In the genomic region with DNA sequence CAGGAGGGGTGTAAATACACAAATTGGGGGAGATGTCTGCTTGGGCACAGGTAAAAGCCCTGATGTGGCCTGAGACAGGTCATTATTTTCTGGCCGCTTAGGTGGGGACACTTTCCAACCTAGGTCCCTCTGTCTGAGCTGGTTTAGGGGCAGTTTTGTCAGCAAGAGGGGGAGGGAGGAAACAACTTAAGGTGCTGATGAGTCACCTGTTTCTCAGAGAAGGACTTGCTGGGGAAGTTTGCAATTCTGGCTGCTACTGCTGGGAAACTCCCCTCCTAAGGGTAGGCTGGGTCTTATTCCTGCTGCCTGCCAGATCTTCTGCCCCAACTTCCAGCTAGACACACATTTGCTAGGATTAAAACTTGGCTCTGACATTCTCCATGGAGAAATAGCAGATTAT, we compare ENCODE assay signal across 8 cellular contexts. TPM values are rescaled to one million over a fixed set of nuclear protein-coding genes. Genes with fewer than 3 reads are reported as not detected.
DNase-seq lines count a peak whose midpoint lies in the region; FAIRE-seq and TF ChIP-seq lines count a peak whose summit lies in the region.

No MANE protein-coding gene starts in this region.

- H3K9me2 ChIP-seq in GM23248 (ENCODE audit: insufficient read depth), result no peaks in the 10 kb centered on the region

- in situ Hi-C loops in GM23248 (cut with MboI) (no loop called here), KBM-7 (cut with MboI; ENCODE audit: low pct_unique_long_range_greater_than_20kb, low sequenced_read_pairs) (no loop called here)

- H3K36me3 ChIP-seq in GM23248 (ENCODE audit: low read depth), result no peaks in the 10 kb centered on the region
- H3K36me3 ChIP-seq in keratinocyte (ENCODE audit: control insufficient read depth in 2 of 2, extremely low read depth in 1 of 2, insufficient read depth in 2 of 2, low read length in 2 of 2), result no peaks in the 10 kb centered on the region

- FAIRE-seq in GM12891 (lab: Jason Lieb, UNC), result peak; percentile 82
- peak; percentile 92 for FAIRE-seq in keratinocyte (lab: Jason Lieb, UNC)
- no peak for FAIRE-seq in GM19239 (lab: Jason Lieb, UNC)

- H4K20me1 ChIP-seq in GM23248 (ENCODE audit: insufficient read depth) (no peaks in the 10 kb centered on the region), keratinocyte (ENCODE audit: control insufficient read depth, extremely low read depth, insufficient read depth, low read length) (no peaks in the 10 kb centered on the region)

- H3K9me1 ChIP-seq in keratinocyte (ENCODE audit: control insufficient read depth, extremely low read depth, insufficient read depth, low read length), result no peaks in the 10 kb centered on the region

- dilution Hi-C loops in keratinocyte (cut with MboI; ENCODE audit: extremely low pct_ligation_motif_present, low sequenced_read_pairs), result no loop called here

- WGBS in GM23248 (ENCODE audit: low coverage in 1 of 2, low lambda C conversion rate in 2 of 2, missing lambda C conversion rate in 2 of 2), 2 experiments, result 89 to 95% methylated on average over 1 of the region's 1 CpG

- H3K27me3 ChIP-seq in GM23248 (replicated peaks; ENCODE audit: insufficient read depth) (0 out of 2 replicates have a peak, but pooled peaks cover 3% of the 10 kb centered on the region), keratinocyte (ENCODE audit: control insufficient read depth, extremely low read depth, insufficient read depth, low read length) (no peaks in the 10 kb centered on the region)

- no peaks in the 10 kb centered on the region for H3K79me2 ChIP-seq in GM23248 (ENCODE audit: insufficient read depth)
- no peaks in the 10 kb centered on the region for H3K79me2 ChIP-seq in keratinocyte (ENCODE audit: control insufficient read depth, insufficient read depth, low read length)

- TF ChIP-seq POLR2A in GM12891 (IDR thresholded peaks at IDR 0.05; ENCODE audit: low read depth, low read length), result no peak

- TF ChIP-seq CTCF in keratinocyte (optimal IDR thresholded peaks at IDR 0.05 in 1 of 3, IDR thresholded peaks at IDR 0.05 in 1 of 3, conservative IDR thresholded peaks at IDR 0.05 in 1 of 3; ENCODE audit: extremely low read depth in 1 of 3, insufficient read depth in 2 of 3, low read length in 3 of 3), result no peak

- DNase-seq in GM12891 (ENCODE audit: insufficient read length, low spot score) (peak; percentile 51), GM23248 (peak; percentile 66), SW480 (ENCODE audit: low spot score) (peak; percentile 44), keratinocyte (ENCODE audit: low read depth, low spot score) (no peak), NCI-H2107 (lab: John Stamatoyannopoulos, UW) (no peak), GM19239 (ENCODE audit: insufficient read length, low spot score) (no peak), KBM-7 (no peak), NCI-H1436 (lab: John Stamatoyannopoulos, UW) (no peak)

- H3K4me1 ChIP-seq in GM23248 (ENCODE audit: insufficient read depth) (no peaks in the 10 kb centered on the region), keratinocyte (ENCODE audit: control insufficient read depth, extremely low read depth, insufficient read depth, low read length) (peaks cover 35% of the 10 kb centered on the region)

- no peaks in the 10 kb centered on the region for H3K9me3 ChIP-seq in GM23248 (ENCODE audit: low read depth)
- H3K9me3 ChIP-seq in keratinocyte (ENCODE audit: control insufficient read depth, low read depth, low read length), result no peaks in the 10 kb centered on the region

- H3K9ac ChIP-seq in GM23248 (no peak overlapping the region), keratinocyte (ENCODE audit: control insufficient read depth, extremely low read depth, insufficient read depth, low read length) (peak overlapping the region; percentile 39)

- H2AFZ ChIP-seq in GM23248 (no peak overlapping the region), keratinocyte (ENCODE audit: control insufficient read depth, low read length) (no peak overlapping the region)

- H3K4me3 ChIP-seq in GM23248 (no peak overlapping the region), keratinocyte (ENCODE audit: control insufficient read depth in 2 of 3, extremely low read depth in 1 of 3, insufficient read depth in 2 of 3, low read depth in 1 of 3, low read length in 3 of 3) (no peak overlapping the region)

- H3K27ac ChIP-seq in GM23248 (no peak overlapping the region), keratinocyte (ENCODE audit: control insufficient read depth, insufficient read depth, low read length) (peak overlapping the region; percentile 68)

- H3F3A ChIP-seq in GM23248 (ENCODE audit: insufficient read depth), result no peaks in the 10 kb centered on the region

- H3K4me2 ChIP-seq in GM23248 (ENCODE audit: unreplicated experiment) (no peak overlapping the region), keratinocyte (ENCODE audit: control insufficient read depth, extremely low read depth, insufficient read depth, low read depth, low read length) (peak overlapping the region; percentile 34)

TF ChIP-seq in GM12891, 5 proteins besides CTCF, POLR2A, EP300 and RAD21:
- TF ChIP-seq POU2F2 (IDR thresholded peaks at IDR 0.05; ENCODE audit: low read depth, low read length), result no peak
- no peak for TF ChIP-seq TAF1 (IDR thresholded peaks at IDR 0.05; ENCODE audit: low read depth, low read length)
- no peak for TF ChIP-seq PAX5 (IDR thresholded peaks at IDR 0.05; ENCODE audit: insufficient read depth, low read length, severe bottlenecking)
- no peak for TF ChIP-seq POLR2AphosphoS5 (IDR thresholded peaks at IDR 0.05; ENCODE audit: low read depth, low read length)
- TF ChIP-seq SPI1 (IDR thresholded peaks at IDR 0.05; ENCODE audit: low read depth, low read length), result peak; percentile 42; the same call in 1 of the 2 replicates

RNA-seq across cellular contexts. Expression of gene RHOV, which starts 4.8 kb away (rescaled TPM):
- 14.7 TPM for polyA plus RNA-seq in GM12891 (2012; ENCODE audit: low read depth, missing spikeins)
- not detected in 2 replicates for total RNA-seq in GM23248 (2014; rRNA removed; shearing (Covaris generic))
- polyA plus RNA-seq in GM23248 (2016; fragmentation: Nextera tagmentation; extraction: Ambion mirVana) (not detected in 2 replicates), keratinocyte (1.2 to 12.1 TPM (median 7.1 TPM) in 3 replicates)
- 15.0 TPM for polyA plus RNA-seq in keratinocyte (2011; ENCODE audit: low read depth)
- polyA plus RNA-seq in keratinocyte (2011; cell fraction: cytosol; rRNA removed), result 3.3 and 7.6 TPM in 2 replicates
- polyA plus RNA-seq in keratinocyte (2011; cell fraction: nucleus; rRNA removed), result 28.3 and 31.0 TPM in 2 replicates
- 1.2 and 28.5 TPM in 2 replicates for polyA plus RNA-seq in keratinocyte (2012; ENCODE audit: low replicate concordance)
- 0.89 to 4.5 TPM (median 3.4 TPM) in 3 replicates for polyA minus RNA-seq in keratinocyte
- 5.8 TPM for polyA minus RNA-seq in keratinocyte (2011; cell fraction: cytosol; rRNA and poly(A)+ RNA removed)
- 12.0 and 15.2 TPM in 2 replicates for polyA minus RNA-seq in keratinocyte (2011; cell fraction: nucleus; rRNA and poly(A)+ RNA removed)

RNA-seq across cellular contexts. Expression of gene VPS18, which starts 15.5 kb away (rescaled TPM):
- polyA plus RNA-seq in GM12891 (2012; ENCODE audit: low read depth, missing spikeins), result 7.8 TPM
- 30.4 and 32.7 TPM in 2 replicates for total RNA-seq in GM23248 (2014; rRNA removed; shearing (Covaris generic))
- polyA plus RNA-seq in GM23248 (2016; fragmentation: Nextera tagmentation; extraction: Ambion mirVana) (15.8 and 16.4 TPM in 2 replicates), keratinocyte (11.6 to 21.1 TPM (median 18.2 TPM) in 3 replicates)
- polyA plus RNA-seq in keratinocyte (2011; ENCODE audit: low read depth), result 5.7 TPM
- 9.4 and 15.1 TPM in 2 replicates for polyA plus RNA-seq in keratinocyte (2011; cell fraction: cytosol; rRNA removed)
- polyA plus RNA-seq in keratinocyte (2011; cell fraction: nucleus; rRNA removed), result 29.3 and 35.6 TPM in 2 replicates
- polyA plus RNA-seq in keratinocyte (2012; ENCODE audit: low replicate concordance), result 14.4 and 20.6 TPM in 2 replicates
- polyA minus RNA-seq in keratinocyte, result 41.6 to 68.4 TPM (median 60.3 TPM) in 3 replicates
- 44.7 TPM for polyA minus RNA-seq in keratinocyte (2011; cell fraction: cytosol; rRNA and poly(A)+ RNA removed)
- 59.2 and 60.0 TPM in 2 replicates for polyA minus RNA-seq in keratinocyte (2011; cell fraction: nucleus; rRNA and poly(A)+ RNA removed)

RNA-seq across cellular contexts. Expression of gene SPINT1, which starts 34.9 kb away (rescaled TPM):
- polyA plus RNA-seq in GM12891 (2012; ENCODE audit: low read depth, missing spikeins), result 11.6 TPM
- total RNA-seq in GM23248 (2014; rRNA removed; shearing (Covaris generic)), result 7.8 TPM in 1 of 2 replicates, not detected in the other
- polyA plus RNA-seq in GM23248 (2016; fragmentation: Nextera tagmentation; extraction: Ambion mirVana) (0.19 and 0.24 TPM in 2 replicates), keratinocyte (30.1 to 146 TPM (median 40.9 TPM) in 3 replicates)
- 70.3 TPM for polyA plus RNA-seq in keratinocyte (2011; ENCODE audit: low read depth)
- polyA plus RNA-seq in keratinocyte (2011; cell fraction: cytosol; rRNA removed), result 50.7 and 75.2 TPM in 2 replicates
- 223 and 225 TPM in 2 replicates for polyA plus RNA-seq in keratinocyte (2011; cell fraction: nucleus; rRNA removed)
- polyA plus RNA-seq in keratinocyte (2012; ENCODE audit: low replicate concordance), result 112 and 163 TPM in 2 replicates
- polyA minus RNA-seq in keratinocyte, result 55.5 to 213 TPM (median 69.5 TPM) in 3 replicates
- 91.3 TPM for polyA minus RNA-seq in keratinocyte (2011; cell fraction: cytosol; rRNA and poly(A)+ RNA removed)
- 169 and 184 TPM in 2 replicates for polyA minus RNA-seq in keratinocyte (2011; cell fraction: nucleus; rRNA and poly(A)+ RNA removed)

RNA-seq across cellular contexts. Expression of gene PPP1R14D, which starts 50.3 kb away (rescaled TPM):
- polyA plus RNA-seq in GM12891 (2012; ENCODE audit: low read depth, missing spikeins), result not detected
- not detected in 2 replicates for total RNA-seq in GM23248 (2014; rRNA removed; shearing (Covaris generic))
- polyA plus RNA-seq in GM23248 (2016; fragmentation: Nextera tagmentation; extraction: Ambion mirVana), result not detected in 2 replicates
- not detected in 3 replicates for polyA plus RNA-seq in keratinocyte
- polyA plus RNA-seq in keratinocyte (2011; ENCODE audit: low read depth), result not detected
- polyA plus RNA-seq in keratinocyte (2011; cell fraction: cytosol; rRNA removed), result not detected in 2 replicates
- polyA plus RNA-seq in keratinocyte (2011; cell fraction: nucleus; rRNA removed), result not detected in 2 replicates
- not detected in 2 replicates for polyA plus RNA-seq in keratinocyte (2012; ENCODE audit: low replicate concordance)
- polyA minus RNA-seq in keratinocyte, result not detected in 3 replicates
- polyA minus RNA-seq in keratinocyte (2011; cell fraction: cytosol; rRNA and poly(A)+ RNA removed), result not detected
- polyA minus RNA-seq in keratinocyte (2011; cell fraction: nucleus; rRNA and poly(A)+ RNA removed), result not detected in 2 replicates

RNA-seq across cellular contexts. Expression of gene DLL4, which starts 50.4 kb away (rescaled TPM):
- polyA plus RNA-seq in GM12891 (2012; ENCODE audit: low read depth, missing spikeins), result 0.09 TPM
- total RNA-seq in GM23248 (2014; rRNA removed; shearing (Covaris generic)), result not detected in 2 replicates
- polyA plus RNA-seq in GM23248 (2016; fragmentation: Nextera tagmentation; extraction: Ambion mirVana), result not detected in 2 replicates
- not detected in 3 replicates for polyA plus RNA-seq in keratinocyte
- not detected for polyA plus RNA-seq in keratinocyte (2011; ENCODE audit: low read depth)
- not detected in 2 replicates for polyA plus RNA-seq in keratinocyte (2011; cell fraction: cytosol; rRNA removed)
- 0.15 TPM in 1 of 2 replicates, not detected in the other for polyA plus RNA-seq in keratinocyte (2011; cell fraction: nucleus; rRNA removed)
- 0.07 TPM in 1 of 2 replicates, not detected in the other for polyA plus RNA-seq in keratinocyte (2012; ENCODE audit: low replicate concordance)
- polyA minus RNA-seq in keratinocyte, result not detected in 3 replicates
- not detected for polyA minus RNA-seq in keratinocyte (2011; cell fraction: cytosol; rRNA and poly(A)+ RNA removed)
- not detected in 2 replicates for polyA minus RNA-seq in keratinocyte (2011; cell fraction: nucleus; rRNA and poly(A)+ RNA removed)

Comparison
In these comparisons a context has a peak if more than half of its experiments do, and no peak if none do; other contexts are left out.
1. DNase-seq: peak in GM12891 (single experiment), GM23248 (single experiment) and SW480 (single experiment); none in keratinocyte (single experiment), NCI-H2107 (single experiment), GM19239 (single experiment), KBM-7 (single experiment) and NCI-H1436 (single experiment).
2. RNA of gene SPINT1, which starts 34.9 kb away (polyA plus RNA-seq): 30.1 to 225 TPM in keratinocyte; 0.19 to 0.24 TPM in GM23248; every median in the first group is over 10 times any median in the second.